8 cellular contexts compared by ENCODE assay signal in genomic region chr2:157055660-157056199, GRCh38.
A peak's percentile ranks its signal among the peaks of the same experiment; 100 is the strongest.
DNase-seq lines count a peak whose midpoint lies in the region; ATAC-seq, FAIRE-seq and TF ChIP-seq lines count a peak whose summit lies in the region.

No MANE protein-coding gene starts in this region.

- no peaks in the 10 kb centered on the region for H3K79me2 ChIP-seq in GM23338 (replicated peaks; ENCODE audit: insufficient read depth)

- peaks cover 6% of the 10 kb centered on the region for H3K4me1 Mint-ChIP-seq in GM23338

- H3K4me2 ChIP-seq in GM23338, result no peak overlapping the region

- no peak overlapping the region for H2AFZ ChIP-seq in GM23338

- H3K9me2 ChIP-seq in GM23338 (ENCODE audit: insufficient read depth), result no peaks in the 10 kb centered on the region

- peaks cover 22% of the 10 kb centered on the region for H3K4me1 ChIP-seq in RWPE2 (ENCODE audit: insufficient read depth, poor library complexity, severe bottlenecking)
- H3K4me1 ChIP-seq in GM23338 (ENCODE audit: insufficient read depth), result no peaks in the 10 kb centered on the region

- DNase-seq in A172 (ENCODE audit: low spot score), result peak; percentile 36
- DNase-seq in GM19239 (ENCODE audit: insufficient read length, low spot score), result no peak
- no peak for DNase-seq in RWPE2 (ENCODE audit: low spot score)
- peak in 1 of 2 donors; percentile 1 for DNase-seq in frontal cortex (ENCODE audit: low spot score in 2 of 2)
- no peak for DNase-seq in GM23338 (ENCODE audit: low spot score)

- FAIRE-seq in GM19239 (lab: Jason Lieb, UNC) (peak; percentile 70), frontal cortex (lab: Jason Lieb, UNC) (peak; percentile 96)

- H3K36me3 ChIP-seq in RWPE2 (ENCODE audit: low read depth) (no peaks in the 10 kb centered on the region), GM23338 (ENCODE audit: insufficient read depth) (no peaks in the 10 kb centered on the region)

- H4K20me1 ChIP-seq in GM23338 (replicated peaks; ENCODE audit: insufficient read depth), result no peaks in the 10 kb centered on the region

- H3K9me3 ChIP-seq in RWPE2 (ENCODE audit: severe bottlenecking), result no peaks in the 10 kb centered on the region

- H3K4me3 ChIP-seq in RWPE2 (ENCODE audit: severe bottlenecking) (no peak overlapping the region), GM23338 (no peak overlapping the region)

- H3K27me3 Mint-ChIP-seq in GM23338 (ENCODE audit: insufficient read depth, low read depth, poor library complexity), result no peaks in the 10 kb centered on the region

- H3K27ac Mint-ChIP-seq in GM23338, result no peak overlapping the region

- H3F3A ChIP-seq in GM23338 (replicated peaks; ENCODE audit: low read depth), result no peaks in the 10 kb centered on the region

- H3K27ac ChIP-seq in RWPE2 (ENCODE audit: poor library complexity, severe bottlenecking) (peak overlapping the region; percentile 46), GM23338 (ENCODE audit: low read depth) (no peak overlapping the region)

- H3K4me3 Mint-ChIP-seq in GM23338, result no peak overlapping the region

- H3K9me3 Mint-ChIP-seq in GM23338, result no peaks in the 10 kb centered on the region

- ATAC-seq in RWPE2 (ENCODE audit: low read depth) (no peak), GM19467 (IDR thresholded peaks at IDR 0.05; ENCODE audit: unreplicated experiment) (no peak), HG02884 (IDR thresholded peaks at IDR 0.05; ENCODE audit: unreplicated experiment) (no peak), GM23338 (no peak)
- no peak for ATAC-seq in activated CD4-positive, CD25-positive, alpha-beta regulatory T cell treated with anti-CD3 and anti-CD28 coated beads, Interleukin-2, amount 50 U/mL, for 24 hours

- H3K27me3 ChIP-seq in RWPE2 (ENCODE audit: insufficient read depth, poor library complexity, severe bottlenecking) (no peaks in the 10 kb centered on the region), GM23338 (ENCODE audit: insufficient read depth) (no peaks in the 10 kb centered on the region)

- TF ChIP-seq CTCF in RWPE2 (IDR thresholded peaks at IDR 0.05; ENCODE audit: poor library complexity, severe bottlenecking), result peak; percentile 89
- peak in 1 of 2 experiments; percentile 52; a peak in 3 of 4 replicates for TF ChIP-seq CTCF in GM23338 (conservative IDR thresholded peaks at IDR 0.05; ENCODE audit: low read depth in 2 of 2)

- no peaks in the 10 kb centered on the region for H3K36me3 Mint-ChIP-seq in GM23338 (ENCODE audit: low read depth)

TF ChIP-seq in GM23338, 12 proteins besides CTCF, POLR2A, EP300 and RAD21:
- no peak for TF ChIP-seq NANOG (IDR thresholded peaks at IDR 0.05; ENCODE audit: borderline replicate concordance)
- TF ChIP-seq ETS1 (IDR thresholded peaks at IDR 0.05), result no peak
- TF ChIP-seq POLR2AphosphoS5 (IDR thresholded peaks at IDR 0.05; ENCODE audit: low read depth), result no peak
- no peak for TF ChIP-seq CREB1 (CRISPR knock-in tag; IDR thresholded peaks at IDR 0.05; ENCODE audit: low read depth)
- no peak for TF ChIP-seq EZH2phosphoT487 (IDR thresholded peaks at IDR 0.05; ENCODE audit: unreplicated experiment)
- no peak for TF ChIP-seq ZNF331 (CRISPR knock-in tag; IDR thresholded peaks at IDR 0.05; ENCODE audit: low read depth)
- TF ChIP-seq EZH2 (IDR thresholded peaks at IDR 0.05; ENCODE audit: low read depth, unreplicated experiment), result no peak
- no peak for TF ChIP-seq ZNF462 (CRISPR knock-in tag; IDR thresholded peaks at IDR 0.05)
